In the genomic region with DNA sequence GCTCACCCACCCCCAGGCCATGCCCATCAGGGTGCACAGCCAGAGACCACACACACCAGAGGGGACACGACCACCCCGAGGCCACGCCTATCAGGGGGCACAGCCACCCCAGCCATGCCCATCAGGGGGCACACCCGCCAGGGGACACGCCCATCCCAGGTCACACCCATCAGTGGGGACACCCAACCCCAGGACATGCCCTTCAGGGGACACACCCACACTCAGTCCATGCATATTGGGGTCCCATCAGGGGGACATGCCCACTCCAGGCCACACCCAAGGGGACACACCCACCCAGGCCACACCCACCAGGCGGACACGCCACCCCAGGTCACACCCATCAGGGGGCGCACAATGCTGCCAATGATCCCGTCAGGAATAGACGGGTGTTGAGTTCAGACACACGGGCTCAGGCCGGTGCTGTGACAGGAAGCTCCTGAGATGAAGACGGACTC, we compare ENCODE assay signal across 19 cellular contexts. TPM values are rescaled to one million over a fixed set of nuclear protein-coding genes. Genes with fewer than 3 reads are reported as not detected.
DNase-seq lines count a peak whose midpoint lies in the region; ATAC-seq and TF ChIP-seq lines count a peak whose summit lies in the region.
"Had no signal": no experiment of that assay in that cellular context is flagged by ENCODE, and none has a peak within 500 bp of the region (broad histone marks: within the 10 kb centered on the region; RNA-seq: fewer than 3 reads in every experiment).

No MANE protein-coding gene starts in this region.

- no peak overlapping the region for H2BK5ac ChIP-seq in IMR-90 (ENCODE audit: low read depth, low read length, poor library complexity, severe bottlenecking)

- WGBS in IMR-90 (ENCODE audit: extremely low coverage in 2 of 2, insufficient read length in 1 of 2), 2 experiments: 98% methylated on average over 6 of the region's 13 CpGs; no CpG with 5 or more reads in 1 of the 2 experiments

- H2BK15ac ChIP-seq in IMR-90 (ENCODE audit: low read depth, low read length): no peak overlapping the region

- no TSS peak for BruUV-seq in IMR-90 (replicated peaks; lab: Mats Ljungman, UMichigan)

- no peak for ATAC-seq in IMR-90 (ENCODE audit: low read depth)
- no peak for ATAC-seq in central memory CD8-positive, alpha-beta T cell (replicated peaks; ENCODE audit: extremely low read depth, poor library complexity, severe bottlenecking)
- no peak for ATAC-seq in GM19324 (IDR thresholded peaks at IDR 0.05; ENCODE audit: low FRiP score, unreplicated experiment)
- ATAC-seq in HG02642 (IDR thresholded peaks at IDR 0.05; ENCODE audit: poor library complexity, unreplicated experiment): no peak
- ATAC-seq: T-helper 17 cell had no signal

- no peak overlapping the region for H2BK20ac ChIP-seq in IMR-90 (ENCODE audit: low read depth, low read length)

- peaks cover 60% of the 10 kb centered on the region for H3K36me3 Mint-ChIP-seq in central memory CD8-positive, alpha-beta T cell (ENCODE audit: insufficient read depth)

- H3K9me1 ChIP-seq in IMR-90 (ENCODE audit: insufficient read depth, low read length): no peaks in the 10 kb centered on the region

- POLR2A ChIA-PET in IMR-90 (lab: Charles Lee; ENCODE audit: unreplicated experiment): no interaction called here

- H3K4me3 Mint-ChIP-seq in central memory CD8-positive, alpha-beta T cell: no peak overlapping the region
- H3K4me3 Mint-ChIP-seq: B cell, IgD-negative memory B cell, immature natural killer cell, memory B cell, nephron, T-helper 17 cell had no signal

- no peak overlapping the region for H4K5ac ChIP-seq in IMR-90 (ENCODE audit: low read depth, low read length)

- CTCF ChIA-PET in IMR-90 (lab: Yijun Ruan, JAX): no interaction called here

- H3K4me3 ChIP-seq in IMR-90 (ENCODE audit: insufficient read depth, low read depth, low read length) (no peak overlapping the region), osteoblast (ENCODE audit: insufficient read depth, low read length) (no peak overlapping the region)
- H3K4me3 ChIP-seq: prostate gland, spleen, thoracic aorta had no signal

- dilution Hi-C loops in IMR-90 (cut with HindIII; ENCODE audit: low sequenced_read_pairs, unreplicated experiment): no loop called here

- H3K27ac ChIP-seq in IMR-90 (ENCODE audit: insufficient read depth, low read length) (no peak overlapping the region), osteoblast (ENCODE audit: low read depth, low read length) (no peak overlapping the region)
- H3K27ac ChIP-seq: prostate gland, spleen, thoracic aorta had no signal

- TF ChIP-seq CTCF in IMR-90 (conservative IDR thresholded peaks at IDR 0.05; ENCODE audit: low read depth, low read length) (no peak), osteoblast (IDR thresholded peaks at IDR 0.05; ENCODE audit: extremely low read depth, low read depth, low read length) (no peak)

- peaks cover 4% of the 10 kb centered on the region for H3K4me1 Mint-ChIP-seq in central memory CD8-positive, alpha-beta T cell
- H3K4me1 Mint-ChIP-seq: B cell, IgD-negative memory B cell, immature natural killer cell, memory B cell, nephron had no signal

- no peak for TF ChIP-seq POLR2A in IMR-90 (IDR thresholded peaks at IDR 0.05; ENCODE audit: low read depth, low read length)

- no peak overlapping the region for H3K9ac ChIP-seq in IMR-90 (ENCODE audit: low read depth, low read length)

- H2AFZ ChIP-seq in IMR-90 (replicated peaks; ENCODE audit: low read length, poor library complexity): peak overlapping the region; percentile 32
- no peak overlapping the region for H2AFZ ChIP-seq in osteoblast (ENCODE audit: low read length)

- peaks cover 14% of the 10 kb centered on the region; the same call in 1 of the 2 replicates for H4K20me1 ChIP-seq in IMR-90 (ENCODE audit: insufficient read depth, low read length)
- peaks cover 13% of the 10 kb centered on the region for H4K20me1 ChIP-seq in osteoblast (ENCODE audit: insufficient read depth, low read length)

- intact Hi-C loops in IMR-90 (cut with micrococcal nuclease): no loop called here

- no peak overlapping the region for H2AK5ac ChIP-seq in IMR-90 (ENCODE audit: low read depth, low read length)

- no peaks in the 10 kb centered on the region for H3K27me3 Mint-ChIP-seq in central memory CD8-positive, alpha-beta T cell
- H3K27me3 Mint-ChIP-seq: B cell, IgD-negative memory B cell, memory B cell, T-helper 17 cell had no signal

- H3K4me1 ChIP-seq in IMR-90 (ENCODE audit: control insufficient read depth, insufficient read depth, low read length) (no peaks in the 10 kb centered on the region), osteoblast (ENCODE audit: insufficient read depth, low read length) (no peaks in the 10 kb centered on the region)
- H3K4me1 ChIP-seq: prostate gland, spleen had no signal

- no peak overlapping the region for H3K14ac ChIP-seq in IMR-90 (replicated peaks; ENCODE audit: low read depth, low read length)

- no peak overlapping the region for H3K4me2 ChIP-seq in IMR-90 (ENCODE audit: low read depth, low read length)
- no peak overlapping the region for H3K4me2 ChIP-seq in osteoblast (ENCODE audit: insufficient read depth, low read length)

- no peaks in the 10 kb centered on the region for H3K79me2 ChIP-seq in osteoblast (ENCODE audit: insufficient read depth, low read length)

- DNase-seq in IMR-90 (no peak), osteoblast (ENCODE audit: insufficient read length, low spot score, missing footprints) (peak; percentile 42)
- DNase-seq in central memory CD8-positive, alpha-beta T cell (ENCODE audit: low spot score in 2 of 2): no peak
- DNase-seq: activated CD4-positive, CD25-positive, alpha-beta regulatory T cell; activated CD8-positive, alpha-beta memory T cell treated with anti-CD3 and anti-CD28 coated beads for 24 hours; immature natural killer cell; NCI-H2081; NCI-H510A; SHP77 treated with DMSO at 0.1 percent for 48 hours; spleen; T-helper 17 cell had no signal

- H2AK9ac ChIP-seq in IMR-90 (replicated peaks; ENCODE audit: low read depth, low read length, poor library complexity): no peak overlapping the region

- in situ Hi-C loops in IMR-90 (cut with MboI; ENCODE audit: low sequenced_read_pairs): no loop called here

- no peak overlapping the region for H4K8ac ChIP-seq in IMR-90 (ENCODE audit: low read depth in 2 of 2, low read length in 2 of 2)

- no peak overlapping the region for H3K23ac ChIP-seq in IMR-90 (ENCODE audit: low read depth, low read length)

- no peak overlapping the region for H3K18ac ChIP-seq in IMR-90 (ENCODE audit: low read depth, low read length)

- peaks cover 12 to 27% of the 10 kb centered on the region in 2 experiments for H3K79me1 ChIP-seq in IMR-90 (ENCODE audit: low read depth in 1 of 2, low read length in 2 of 2)

- no peak overlapping the region for H3K56ac ChIP-seq in IMR-90 (ENCODE audit: extremely low read depth, insufficient read depth, low read length)

- TF ChIP-seq RAD21 in IMR-90 (IDR thresholded peaks at IDR 0.05; ENCODE audit: low read length): no peak

- no peak overlapping the region for H2BK120ac ChIP-seq in IMR-90 (ENCODE audit: low read depth, low read length)

- H3K27me3 ChIP-seq in IMR-90 (ENCODE audit: control insufficient read depth, insufficient read depth, low read length): no peaks in the 10 kb centered on the region
- H3K27me3 ChIP-seq in osteoblast (ENCODE audit: insufficient read depth, low read length): no peaks in the 10 kb centered on the region
- H3K27me3 ChIP-seq: spleen had no signal

- no peaks in the 10 kb centered on the region for H3K9me3 ChIP-seq in IMR-90 (ENCODE audit: control insufficient read depth, insufficient read depth, low read length)
- H3K9me3 ChIP-seq in osteoblast (ENCODE audit: low read depth, low read length): no peaks in the 10 kb centered on the region
- H3K9me3 ChIP-seq: prostate gland, spleen, thoracic aorta had no signal

- H3K36me3 ChIP-seq in IMR-90 (ENCODE audit: control insufficient read depth, insufficient read depth, low read length): peaks cover 67% of the 10 kb centered on the region
- peaks cover 85% of the 10 kb centered on the region for H3K36me3 ChIP-seq in osteoblast (ENCODE audit: insufficient read depth, low read length)

- H3K9me3 Mint-ChIP-seq in central memory CD8-positive, alpha-beta T cell: no peaks in the 10 kb centered on the region
- H3K9me3 Mint-ChIP-seq: IgD-negative memory B cell, immature natural killer cell, memory B cell, nephron had no signal

- no peak overlapping the region for H4K91ac ChIP-seq in IMR-90 (ENCODE audit: insufficient read depth, low read depth, low read length)

- peak overlapping the region; percentile 64 for H3K27ac Mint-ChIP-seq in central memory CD8-positive, alpha-beta T cell (ENCODE audit: low read depth)
- H3K27ac Mint-ChIP-seq: B cell, memory B cell, nephron, T-helper 17 cell had no signal

- H3K4ac ChIP-seq in IMR-90 (ENCODE audit: low read depth, low read length): no peak overlapping the region

TF ChIP-seq in IMR-90, 13 proteins besides CTCF, POLR2A, EP300 and RAD21 (continues in another document):
- TF ChIP-seq MAFK (IDR thresholded peaks at IDR 0.05; ENCODE audit: low read depth, low read length): no peak
- no peak for TF ChIP-seq SMC3 (IDR thresholded peaks at IDR 0.05; ENCODE audit: low read depth, low read length)

RNA-seq across cellular contexts. Expression of a gene that starts 20.7 kb away (rescaled TPM):
- total RNA-seq in IMR-90 (2012; rRNA removed) (63.1 and 67.5 TPM in 2 replicates), osteoblast (63.6 and 64.8 TPM in 2 replicates)
- 40.3 and 46.5 TPM in 2 replicates for polyA plus RNA-seq in IMR-90 (2012; rRNA removed)
- polyA plus RNA-seq in IMR-90 (2012; cell fraction: cytosol; rRNA removed): 24.7 and 30.3 TPM in 2 replicates
- polyA plus RNA-seq in IMR-90 (2012; cell fraction: nucleus; rRNA removed; ENCODE audit: low replicate concordance): 121 and 171 TPM in 2 replicates

RNA-seq across cellular contexts. Expression of a gene that starts 21.4 kb away (rescaled TPM):
- total RNA-seq in IMR-90 (2012; rRNA removed): 5.9 and 7.8 TPM in 2 replicates
- 22.1 and 26.2 TPM in 2 replicates for polyA plus RNA-seq in IMR-90 (2012; rRNA removed)
- polyA plus RNA-seq in IMR-90 (2012; cell fraction: cytosol; rRNA removed): 8.8 and 10.5 TPM in 2 replicates
- polyA plus RNA-seq in IMR-90 (2012; cell fraction: nucleus; rRNA removed; ENCODE audit: low replicate concordance): 4.2 and 16.5 TPM in 2 replicates
- 12.4 and 18.8 TPM in 2 replicates for total RNA-seq in osteoblast

RNA-seq across cellular contexts. Expression of a gene that starts 36.1 kb away (rescaled TPM):
- total RNA-seq in IMR-90 (2012; rRNA removed): 35.3 and 43.4 TPM in 2 replicates
- 58.1 and 62.8 TPM in 2 replicates for polyA plus RNA-seq in IMR-90 (2012; rRNA removed)
- 44.1 and 60.0 TPM in 2 replicates for polyA plus RNA-seq in IMR-90 (2012; cell fraction: cytosol; rRNA removed)
- polyA plus RNA-seq in IMR-90 (2012; cell fraction: nucleus; rRNA removed; ENCODE audit: low replicate concordance): 141 and 276 TPM in 2 replicates
- total RNA-seq in osteoblast: 122 and 145 TPM in 2 replicates

RNA-seq across cellular contexts. Expression of a gene that starts 59.0 kb away (rescaled TPM):
- total RNA-seq in IMR-90 (2012; rRNA removed) (2.5 and 2.7 TPM in 2 replicates), osteoblast (2.2 and 3.2 TPM in 2 replicates)
- 5.3 and 6.2 TPM in 2 replicates for polyA plus RNA-seq in IMR-90 (2012; rRNA removed)
- polyA plus RNA-seq in IMR-90 (2012; cell fraction: cytosol; rRNA removed): 2.8 and 3.1 TPM in 2 replicates
- 20.8 and 32.3 TPM in 2 replicates for polyA plus RNA-seq in IMR-90 (2012; cell fraction: nucleus; rRNA removed; ENCODE audit: low replicate concordance)

RNA-seq across cellular contexts. Expression of a gene that starts 59.2 kb away (rescaled TPM):
- 10.0 and 14.2 TPM in 2 replicates for total RNA-seq in IMR-90 (2012; rRNA removed)
- polyA plus RNA-seq in IMR-90 (2012; rRNA removed): 19.4 and 19.5 TPM in 2 replicates
- 7.2 and 7.8 TPM in 2 replicates for polyA plus RNA-seq in IMR-90 (2012; cell fraction: cytosol; rRNA removed)
- polyA plus RNA-seq in IMR-90 (2012; cell fraction: nucleus; rRNA removed; ENCODE audit: low replicate concordance): 49.9 and 70.7 TPM in 2 replicates
- total RNA-seq in osteoblast: 19.2 and 23.0 TPM in 2 replicates
